Comparison of ENCODE assay signal across 8 cellular contexts in the genomic region with DNA sequence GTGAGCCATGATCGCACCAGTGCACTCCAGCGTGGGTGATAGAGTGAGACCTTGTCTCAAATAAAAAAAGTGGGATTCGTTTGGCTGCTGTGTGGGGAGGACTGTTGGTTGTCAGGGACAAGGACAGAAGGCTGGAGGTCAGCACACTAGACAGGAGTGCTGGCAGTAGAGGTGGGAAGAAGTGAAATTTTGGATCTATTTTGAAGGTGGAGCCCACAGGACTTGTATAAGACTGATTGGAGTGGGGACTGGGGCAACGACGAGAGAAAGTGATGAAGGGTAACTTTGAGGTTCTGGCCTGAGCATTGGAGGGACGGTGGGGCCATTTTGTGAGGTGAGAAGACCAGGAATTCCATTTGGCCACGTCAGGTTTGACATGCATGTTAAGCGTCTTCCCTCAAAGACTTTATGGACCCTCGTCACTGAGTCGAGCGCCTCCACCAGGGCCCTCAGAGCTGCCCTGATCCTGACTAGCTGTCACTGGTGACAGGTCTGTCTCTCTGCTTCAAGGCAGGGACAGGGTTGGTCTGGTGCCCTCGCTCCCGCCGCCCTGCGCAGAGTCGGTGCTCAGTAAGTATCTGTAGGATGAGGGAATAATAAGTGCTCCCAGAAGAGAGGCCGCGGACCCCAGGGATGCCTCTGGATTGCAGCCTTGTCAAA. TPM values are rescaled to one million over a fixed set of nuclear protein-coding genes. Genes with fewer than 3 reads are reported as not detected.
DNase-seq lines count a peak whose midpoint lies in the region; ATAC-seq, FAIRE-seq and TF ChIP-seq lines count a peak whose summit lies in the region.

No MANE protein-coding gene starts in this region.

- whole genome bisulfite sequencing in HUES64, result 24% methylated on average over 18 of the region's 18 CpGs
- WGBS in testis, 2 donors, result 4 to 7% methylated on average over 18 of the region's 18 CpGs

- H3K9me3 ChIP-seq in HUES64 (ENCODE audit: insufficient read depth, low read depth, low read length) (no peaks in the 10 kb centered on the region), kidney (ENCODE audit: control insufficient read depth in 1 of 2, low read length in 2 of 2) (no peaks in the 10 kb centered on the region), testis (no peaks in the 10 kb centered on the region)

- H3K27me3 Mint-ChIP-seq in activated naive CD8-positive, alpha-beta T cell treated with anti-CD3 and anti-CD28 coated beads, Interleukin-2, amount 50 U/mL, for 24 hours, result peaks cover 2% of the 10 kb centered on the region

- H3K4me3 Mint-ChIP-seq in activated naive CD8-positive, alpha-beta T cell treated with anti-CD3 and anti-CD28 coated beads, Interleukin-2, amount 50 U/mL, for 24 hours, result peak overlapping the region; percentile 91

- peaks cover 26% of the 10 kb centered on the region for H3K36me3 Mint-ChIP-seq in activated naive CD8-positive, alpha-beta T cell treated with anti-CD3 and anti-CD28 coated beads, Interleukin-2, amount 50 U/mL, for 24 hours (ENCODE audit: low read depth)

- H3K9ac ChIP-seq in HUES64 (ENCODE audit: low read depth, low read length) (peak overlapping the region; percentile 67), kidney (ENCODE audit: low read length in 2 of 2) (peak overlapping the region; percentile 85 to 88)

- peaks cover 3% of the 10 kb centered on the region; the same call in 1 of the 2 replicates for H3K4me1 ChIP-seq in HUES64 (ENCODE audit: insufficient read depth, low read length)
- peaks cover 8 to 12% of the 10 kb centered on the region in 2 donors for H3K4me1 ChIP-seq in kidney (ENCODE audit: control insufficient read depth in 1 of 2, insufficient read depth in 1 of 2, low read depth in 1 of 2, low read length in 2 of 2)
- H3K4me1 ChIP-seq in testis, result peaks cover 13% of the 10 kb centered on the region

- H3K27me3 ChIP-seq in HUES64 (ENCODE audit: insufficient read depth, low read length) (peaks cover 13% of the 10 kb centered on the region; the same call in 1 of the 2 replicates), testis (no peaks in the 10 kb centered on the region)

- peaks cover 6% of the 10 kb centered on the region for H3K36me3 ChIP-seq in HUES64 (ENCODE audit: insufficient read depth, low read length)
- H3K36me3 ChIP-seq in kidney (ENCODE audit: control insufficient read depth in 1 of 2, insufficient read depth in 2 of 2, low read length in 2 of 2), result peaks cover 2 to 5% of the 10 kb centered on the region in 2 donors
- H3K36me3 ChIP-seq in testis (ENCODE audit: low read depth, missing control alignments), result no peaks in the 10 kb centered on the region

- no peak for TF ChIP-seq POLR2A in testis (IDR thresholded peaks at IDR 0.05)

- no peak for TF ChIP-seq CTCF in kidney (IDR thresholded peaks at IDR 0.05; ENCODE audit: borderline replicate concordance, extremely low read depth, insufficient read depth)
- TF ChIP-seq CTCF in testis (IDR thresholded peaks at IDR 0.05), result no peak

- no peak for FAIRE-seq in kidney (lab: Jason Lieb, UNC)

- peak; percentile 15 for ATAC-seq in activated naive CD8-positive, alpha-beta T cell treated with anti-CD3 and anti-CD28 coated beads, Interleukin-2, amount 50 U/mL, for 24 hours
- no peak for ATAC-seq in HG03139 (IDR thresholded peaks at IDR 0.05; ENCODE audit: unreplicated experiment)

- H3K27ac ChIP-seq in HUES64 (ENCODE audit: low read depth, low read length) (no peak overlapping the region), kidney (ENCODE audit: low read depth in 2 of 2, low read length in 2 of 2) (peak overlapping the region; percentile 23 to 43), testis (peak overlapping the region; percentile 40 to 59)

- peak; percentile 52 for DNase-seq in EH (ENCODE audit: low read depth)
- no peak for DNase-seq in activated naive CD8-positive, alpha-beta T cell treated with anti-CD3 and anti-CD28 coated beads, Interleukin-2, amount 50 U/mL, for 24 hours
- DNase-seq in kidney, result no peak
- peak; percentile 35 for DNase-seq in testis
- no peak for DNase-seq in mucosa of gallbladder (ENCODE audit: low spot score)
- no peak for DNase-seq in putamen (ENCODE audit: low spot score)

- intact Hi-C loops in kidney (cut with DNase I), result no loop called here
- intact Hi-C loops in testis (cut with DNase I; ENCODE audit: low total_unique reads), result no loop called here

- no peaks in the 10 kb centered on the region for H3K9me3 Mint-ChIP-seq in activated naive CD8-positive, alpha-beta T cell treated with anti-CD3 and anti-CD28 coated beads, Interleukin-2, amount 50 U/mL, for 24 hours

- peaks cover 46% of the 10 kb centered on the region for H3K4me1 Mint-ChIP-seq in activated naive CD8-positive, alpha-beta T cell treated with anti-CD3 and anti-CD28 coated beads, Interleukin-2, amount 50 U/mL, for 24 hours

- H3K27ac Mint-ChIP-seq in activated naive CD8-positive, alpha-beta T cell treated with anti-CD3 and anti-CD28 coated beads, Interleukin-2, amount 50 U/mL, for 24 hours, result peak overlapping the region; percentile 91

- peak overlapping the region; percentile 73 for H3K4me3 ChIP-seq in HUES64 (ENCODE audit: low read length)
- H3K4me3 ChIP-seq in kidney (ENCODE audit: low read length in 2 of 2), result peak overlapping the region; percentile 68 to 97
- peak overlapping the region; percentile 59 to 86 for H3K4me3 ChIP-seq in testis

RNA-seq across cellular contexts. Expression of a gene that starts 0.7 kb away (rescaled TPM):
- polyA plus RNA-seq in HUES64 (2013, experiment 1 of 2), result 4.0 TPM
- 4.8 TPM for polyA plus RNA-seq in HUES64 (2013, experiment 2 of 2)
- total RNA-seq in kidney (8.4 TPM), testis (10 to 100 TPM; 17.6 to 23.5 TPM), mucosa of gallbladder (12.1 TPM)
- polyA plus RNA-seq in kidney (ENCODE audit: insufficient read depth, low read depth, low replicate concordance) (5.2 TPM), testis (ENCODE audit: insufficient read depth, low read depth, low replicate concordance) (2.0 TPM)

RNA-seq across cellular contexts. Expression of a gene that starts 17.2 kb away (rescaled TPM):
- not detected for polyA plus RNA-seq in HUES64 (2013, experiment 1 of 2)
- not detected for polyA plus RNA-seq in HUES64 (2013, experiment 2 of 2)
- 8.1 TPM for total RNA-seq in kidney
- polyA plus RNA-seq in kidney (ENCODE audit: insufficient read depth, low read depth, low replicate concordance), result 1.6 TPM
- 1 to 10 TPM; 2.6 to 5.1 TPM for total RNA-seq in testis
- polyA plus RNA-seq in testis (ENCODE audit: insufficient read depth, low read depth, low replicate concordance), result 3.2 TPM
- total RNA-seq in mucosa of gallbladder, result 6.3 TPM

RNA-seq across cellular contexts. Expression of a gene that starts 24.8 kb away (rescaled TPM):
- not detected for polyA plus RNA-seq in HUES64 (2013, experiment 1 of 2)
- not detected for polyA plus RNA-seq in HUES64 (2013, experiment 2 of 2)
- total RNA-seq in kidney (0.22 TPM), testis (under 1 TPM in 1 of 2 donors, not detected in 1; 0.63 TPM), mucosa of gallbladder (0.63 TPM)
- polyA plus RNA-seq in kidney (ENCODE audit: insufficient read depth, low read depth, low replicate concordance) (not detected), testis (ENCODE audit: insufficient read depth, low read depth, low replicate concordance) (1.4 TPM)

RNA-seq across cellular contexts. Expression of a gene that starts 34.6 kb away (rescaled TPM):
- not detected for polyA plus RNA-seq in HUES64 (2013, experiment 1 of 2)
- polyA plus RNA-seq in HUES64 (2013, experiment 2 of 2), result not detected
- total RNA-seq in kidney (4.0 TPM), testis (1 to 10 TPM in 1 of 2 donors, under 1 TPM in 1; 0.79 to 1.2 TPM), mucosa of gallbladder (3.5 TPM)
- polyA plus RNA-seq in kidney (ENCODE audit: insufficient read depth, low read depth, low replicate concordance) (1.2 TPM), testis (ENCODE audit: insufficient read depth, low read depth, low replicate concordance) (2.0 TPM)

RNA-seq across cellular contexts. Expression of a gene that starts 42.6 kb away (rescaled TPM):
- polyA plus RNA-seq in HUES64 (2013, experiment 1 of 2), result 2.2 TPM
- 1.5 TPM for polyA plus RNA-seq in HUES64 (2013, experiment 2 of 2)
- total RNA-seq in kidney (not detected), testis (1 to 10 TPM; 3.7 to 7.8 TPM), mucosa of gallbladder (2.0 TPM)
- polyA plus RNA-seq in kidney (ENCODE audit: insufficient read depth, low read depth, low replicate concordance) (not detected), testis (ENCODE audit: insufficient read depth, low read depth, low replicate concordance) (13.0 TPM)

Comparison
In these comparisons a context has a peak if more than half of its experiments do, and no peak if none do; other contexts are left out.
1. DNase-seq: peak in EH (single experiment) and testis (single experiment); none in activated naive CD8-positive, alpha-beta T cell treated with anti-CD3 and anti-CD28 coated beads, Interleukin-2, amount 50 U/mL, for 24 hours (single experiment), kidney (single experiment), mucosa of gallbladder (single experiment) and putamen (single experiment).
2. Peak in every context shown above with its lines, with median percentiles within 50 percentile points of each other: H3K4me3 ChIP-seq.